ENCODE assay signal across 20 cellular contexts in genomic region chr11:126591966-126592489, GRCh38.
"Had no signal": no experiment of that assay in that cellular context is flagged by ENCODE, and none has a peak within 500 bp of the region (broad histone marks: within the 10 kb centered on the region; RNA-seq: fewer than 3 reads in every experiment).

No MANE protein-coding gene starts in this region.

- H3K27ac Mint-ChIP-seq: dendritic cell treated with granulocyte-macrophage colony-stimulating factor and Interleukin-4, amounts not matched to agents 40 ng/mL and 50 ng/mL, for 4 days; effector memory CD8-positive, alpha-beta T cell; naive B cell; nephron; stimulated activated memory B cell treated with anti-CD40 and anti-IgM and Interleukin-4, amounts not matched to agents 10 μg/mL and 1 μg/mL and 100 μg/mL, for 72 hours had no signal

- H3K27me3 Mint-ChIP-seq: dendritic cell treated with granulocyte-macrophage colony-stimulating factor and Interleukin-4, amounts not matched to agents 40 ng/mL and 50 ng/mL, for 4 days; naive B cell; stimulated activated memory B cell treated with anti-CD40 and anti-IgM and Interleukin-4, amounts not matched to agents 10 μg/mL and 1 μg/mL and 100 μg/mL, for 72 hours; stimulated activated naive CD8-positive, alpha-beta T cell treated with anti-CD3 and anti-CD28 coated beads, Interleukin-15, amount 100 ng/mL, for 72 hours had no signal

- H3K9me3 Mint-ChIP-seq: dendritic cell treated with granulocyte-macrophage colony-stimulating factor and Interleukin-4, amounts not matched to agents 40 ng/mL and 50 ng/mL, for 4 days; effector memory CD8-positive, alpha-beta T cell; nephron; stimulated activated memory B cell treated with anti-CD40 and anti-IgM and Interleukin-4, amounts not matched to agents 10 μg/mL and 1 μg/mL and 100 μg/mL, for 72 hours; stimulated activated naive CD8-positive, alpha-beta T cell treated with anti-CD3 and anti-CD28 coated beads, Interleukin-15, amount 100 ng/mL, for 72 hours had no signal

- H3K27ac ChIP-seq: neutrophil, psoas muscle, right lobe of liver, thoracic aorta, transverse colon had no signal

- H3K4me1 Mint-ChIP-seq: naive B cell; stimulated activated memory B cell treated with anti-CD40 and anti-IgM and Interleukin-4, amounts not matched to agents 10 μg/mL and 1 μg/mL and 100 μg/mL, for 72 hours; stimulated activated naive CD8-positive, alpha-beta T cell treated with anti-CD3 and anti-CD28 coated beads, Interleukin-15, amount 100 ng/mL, for 72 hours had no signal

- H3K4me3 ChIP-seq: lung, psoas muscle, right lobe of liver, thoracic aorta, transverse colon had no signal

- H3K36me3 Mint-ChIP-seq: naive B cell; stimulated activated memory B cell treated with anti-CD40 and anti-IgM and Interleukin-4, amounts not matched to agents 10 μg/mL and 1 μg/mL and 100 μg/mL, for 72 hours had no signal

- DNase-seq: effector memory CD8-positive, alpha-beta T cell; foreskin melanocyte; hippocampal formation; left colon; left ventricle myocardium superior; naive B cell; psoas muscle; retina; right lobe of liver; stimulated activated CD4-positive, alpha-beta T cell treated with anti-CD3 and anti-CD28 coated beads, Interleukin-15, amount 100 ng/mL, for 24 hours; stimulated activated CD4-positive, alpha-beta T cell treated with anti-CD3 and anti-CD28 coated beads, Interleukin-1b, Interleukin-23, amount 100 ng/mL, for 48 hours; stimulated activated CD4-positive, alpha-beta T cell treated with anti-CD3 and anti-CD28 coated beads, Interleukin-4, amount 100 ng/mL, for 24 hours; stimulated activated naive CD8-positive, alpha-beta T cell treated with anti-CD3 and anti-CD28 coated beads, Interleukin-15, amount 100 ng/mL, for 72 hours; transverse colon had no signal

- H3K4me3 Mint-ChIP-seq: dendritic cell treated with granulocyte-macrophage colony-stimulating factor and Interleukin-4, amounts not matched to agents 40 ng/mL and 50 ng/mL, for 4 days; effector memory CD8-positive, alpha-beta T cell; naive B cell; nephron; stimulated activated memory B cell treated with anti-CD40 and anti-IgM and Interleukin-4, amounts not matched to agents 10 μg/mL and 1 μg/mL and 100 μg/mL, for 72 hours; stimulated activated naive CD8-positive, alpha-beta T cell treated with anti-CD3 and anti-CD28 coated beads, Interleukin-15, amount 100 ng/mL, for 72 hours had no signal

- H3K4me1 ChIP-seq: psoas muscle, right lobe of liver, transverse colon had no signal

- ATAC-seq: effector memory CD8-positive, alpha-beta T cell; left ventricle myocardium superior; psoas muscle; right lobe of liver; stimulated activated memory B cell treated with anti-CD40 and anti-IgM and Interleukin-4, amounts not matched to agents 10 μg/mL and 1 μg/mL and 100 μg/mL, for 72 hours; stimulated activated naive CD8-positive, alpha-beta T cell treated with anti-CD3 and anti-CD28 coated beads, Interleukin-15, amount 100 ng/mL, for 72 hours had no signal

- H3K36me3 ChIP-seq: neutrophil, right lobe of liver, thoracic aorta, transverse colon had no signal

- H3K27me3 ChIP-seq: neutrophil, right lobe of liver had no signal

- H3K9me3 ChIP-seq: neutrophil, psoas muscle, right lobe of liver, thoracic aorta, transverse colon had no signal
